In genomic region chr6:161903584-161904232, GRCh38 we compare ENCODE assay signal across 26 cellular contexts.
"Had no signal": no experiment of that assay in that cellular context is flagged by ENCODE, and none has a peak within 500 bp of the region (broad histone marks: within the 10 kb centered on the region; RNA-seq: fewer than 3 reads in every experiment).

No MANE protein-coding gene starts in this region.

- ATAC-seq: activated CD8-positive, alpha-beta T cell treated with anti-CD3 and anti-CD28 coated beads for 36 hours; activated T-cell treated with anti-CD3 and anti-CD28 coated beads, Interleukin-2, amount 50 U/mL, for 4 hours; activated T-helper 17 cell treated with anti-CD3 and anti-CD28 coated beads, Interleukin-2, amount 50 U/mL, for 72 hours; effector memory CD8-positive, alpha-beta T cell; WTC11 had no signal

- H3K36me3 ChIP-seq: brain microvascular endothelial cell had no signal

- H3K4me3 Mint-ChIP-seq: activated CD4-positive, alpha-beta T cell treated with anti-CD3 and anti-CD28 coated beads, Interleukin-2, amount 10 ng/mL, durations not matched to agents 7 days and 5 days; activated CD8-positive, alpha-beta T cell treated with anti-CD3 and anti-CD28 coated beads for 36 hours; activated naive CD8-positive, alpha-beta T cell; activated T-cell treated with anti-CD3 and anti-CD28 coated beads, Interleukin-2, amount 50 U/mL, for 4 hours; activated T-helper 17 cell treated with anti-CD3 and anti-CD28 coated beads, Interleukin-2, amount 50 U/mL, for 72 hours; central memory CD8-positive, alpha-beta T cell; effector memory CD8-positive, alpha-beta T cell; WTC11 had no signal

- H3K4me1 Mint-ChIP-seq: activated CD4-positive, alpha-beta T cell treated with anti-CD3 and anti-CD28 coated beads, Interleukin-2, amount 10 ng/mL, durations not matched to agents 7 days and 5 days; activated T-helper 17 cell treated with anti-CD3 and anti-CD28 coated beads, Interleukin-2, amount 50 U/mL, for 72 hours; central memory CD8-positive, alpha-beta T cell had no signal

- H3K27ac ChIP-seq: brain microvascular endothelial cell, epithelial cell of prostate, VCaP had no signal

- DNase-seq: activated CD4-positive, alpha-beta T cell treated with anti-CD3 and anti-CD28 coated beads for 1 hour; activated CD4-positive, alpha-beta T cell treated with anti-CD3 and anti-CD28 coated beads for 4 hours; activated CD4-positive, alpha-beta T cell treated with anti-CD3 and anti-CD28 coated beads, Interleukin-2, amount 10 ng/mL, durations not matched to agents 7 days and 5 days; activated CD4-positive, alpha-beta T cell treated with anti-CD3 and anti-CD28 coated beads, Interleukin-2, amount 50 U/mL, for 4 hours; activated CD8-positive, alpha-beta memory T cell treated with anti-CD3 and anti-CD28 coated beads for 24 hours; activated CD8-positive, alpha-beta T cell treated with anti-CD3 and anti-CD28 coated beads for 36 hours; activated effector memory CD4-positive, alpha-beta T cell treated with Interleukin-2 at 50 U/mL for 16 hours; activated gamma-delta T cell treated with Interleukin-2 at 50 U/mL for 16 hours; activated naive CD4-positive, alpha-beta T cell treated with anti-CD3 and anti-CD28 coated beads, Interleukin-2, amount 50 U/mL, for 16 hours; activated naive CD4-positive, alpha-beta T cell treated with Interleukin-2 at 50 U/mL for 16 hours; activated T-cell treated with anti-CD3 and anti-CD28 coated beads, Interleukin-2, amount 50 U/mL, for 4 hours; amniotic stem cell; anterior cingulate cortex; brain microvascular endothelial cell; cortex of kidney; dermis blood vessel endothelial cell; effector CD4-positive, alpha-beta T cell; effector memory CD8-positive, alpha-beta T cell; foreskin fibroblast; T-helper 2 cell had no signal

- H3K9me3 Mint-ChIP-seq: activated CD4-positive, alpha-beta T cell treated with anti-CD3 and anti-CD28 coated beads, Interleukin-2, amount 10 ng/mL, durations not matched to agents 7 days and 5 days; activated CD8-positive, alpha-beta T cell treated with anti-CD3 and anti-CD28 coated beads for 36 hours; activated T-cell treated with anti-CD3 and anti-CD28 coated beads, Interleukin-2, amount 50 U/mL, for 4 hours; activated T-helper 17 cell treated with anti-CD3 and anti-CD28 coated beads, Interleukin-2, amount 50 U/mL, for 72 hours; central memory CD8-positive, alpha-beta T cell; effector memory CD8-positive, alpha-beta T cell had no signal

- H3K27me3 Mint-ChIP-seq: activated CD4-positive, alpha-beta T cell treated with anti-CD3 and anti-CD28 coated beads, Interleukin-2, amount 10 ng/mL, durations not matched to agents 7 days and 5 days; activated CD8-positive, alpha-beta T cell treated with anti-CD3 and anti-CD28 coated beads for 36 hours; activated naive CD8-positive, alpha-beta T cell; activated T-helper 17 cell treated with anti-CD3 and anti-CD28 coated beads, Interleukin-2, amount 50 U/mL, for 72 hours; central memory CD8-positive, alpha-beta T cell; effector memory CD8-positive, alpha-beta T cell had no signal

- H3K27me3 ChIP-seq: brain microvascular endothelial cell had no signal

- H3K27ac Mint-ChIP-seq: activated CD4-positive, alpha-beta T cell treated with anti-CD3 and anti-CD28 coated beads, Interleukin-2, amount 10 ng/mL, durations not matched to agents 7 days and 5 days; activated CD8-positive, alpha-beta T cell treated with anti-CD3 and anti-CD28 coated beads for 36 hours; activated naive CD8-positive, alpha-beta T cell; activated T-helper 17 cell treated with anti-CD3 and anti-CD28 coated beads, Interleukin-2, amount 50 U/mL, for 72 hours; effector memory CD8-positive, alpha-beta T cell; WTC11 had no signal

- H3K36me3 Mint-ChIP-seq: activated naive CD8-positive, alpha-beta T cell; WTC11 had no signal
